Comparison of ENCODE assay signal across 8 cellular contexts in genomic region chr11:78414321-78415051, GRCh38. TPM values are rescaled to one million over a fixed set of nuclear protein-coding genes. Genes with fewer than 3 reads are reported as not detected.
A peak's percentile ranks its signal among the peaks of the same experiment; 100 is the strongest.
DNase-seq lines count a peak whose midpoint lies in the region; ATAC-seq and TF ChIP-seq lines count a peak whose summit lies in the region.

No MANE protein-coding gene starts in this region.

- no peaks in the 10 kb centered on the region for H3K27me3 ChIP-seq in BLaER1 treated with 17β-estradiol and CSF1 and Interleukin-3, amounts not matched to agents 10 nM and 100 nM
- no peaks in the 10 kb centered on the region for H3K27me3 ChIP-seq in ascending aorta

- H3K4me3 ChIP-seq in BLaER1 treated with 17β-estradiol and CSF1 and Interleukin-3, amounts not matched to agents 10 nM and 100 nM, result peak overlapping the region; percentile 71 to 89 (median 82); a peak in 15 of 20 replicates
- H3K4me3 ChIP-seq in HFF-Myc (replicated peaks; ENCODE audit: low read depth, low read length) (no peak overlapping the region), ascending aorta (no peak overlapping the region)

- peaks cover 38 to 56% of the 10 kb centered on the region in 2 donors for H3K4me1 Mint-ChIP-seq in stimulated activated naive B cell treated with anti-CD40 and anti-IgM and Interleukin-4, amounts not matched to agents 10 μg/mL and 1 μg/mL and 100 μg/mL, for 72 hours

- H4K20me1 ChIP-seq in BLaER1 treated with 17β-estradiol and CSF1 and Interleukin-3, amounts not matched to agents 10 nM and 100 nM, result peaks cover 0 to 55% (median 23%) of the 10 kb centered on the region in 11 experiments; a peak in 13 of 22 replicates

- no peaks in the 10 kb centered on the region for H3K27me3 Mint-ChIP-seq in stimulated activated naive B cell treated with anti-CD40 and anti-IgM and Interleukin-4, amounts not matched to agents 10 μg/mL and 1 μg/mL and 100 μg/mL, for 72 hours

- H3K36me3 ChIP-seq in BLaER1 treated with 17β-estradiol and CSF1 and Interleukin-3, amounts not matched to agents 10 nM and 100 nM, result peaks cover 14 to 45% (median 40%) of the 10 kb centered on the region in 11 experiments
- H3K36me3 ChIP-seq in ascending aorta, result peaks cover 4 to 11% of the 10 kb centered on the region in 2 donors

- H3K4me2 ChIP-seq in BLaER1 treated with 17β-estradiol and CSF1 and Interleukin-3, amounts not matched to agents 10 nM and 100 nM, result peak overlapping the region; percentile 77 to 99 (median 87)

- intact Hi-C loops in ascending aorta (cut with DNase I), result loop anchor here (5.0 kb wide), 3 partner anchors 148 to 422 kb away; partner anchors contain the start of genes ALG8 and INTS4

- no peak overlapping the region for H3K27ac Mint-ChIP-seq in stimulated activated naive B cell treated with anti-CD40 and anti-IgM and Interleukin-4, amounts not matched to agents 10 μg/mL and 1 μg/mL and 100 μg/mL, for 72 hours

- TF ChIP-seq CTCF in HFF-Myc (IDR thresholded peaks at IDR 0.05; ENCODE audit: low read depth, low read length, missing control alignments) (peak; percentile 54), ascending aorta (IDR thresholded peaks at IDR 0.05) (peak in 2 of 3 experiments; percentile 40 to 52)

- H3K9me3 Mint-ChIP-seq in stimulated activated naive B cell treated with anti-CD40 and anti-IgM and Interleukin-4, amounts not matched to agents 10 μg/mL and 1 μg/mL and 100 μg/mL, for 72 hours, result peaks cover 2 to 4% of the 10 kb centered on the region in 2 donors

- no peak for ATAC-seq in stimulated activated naive B cell treated with anti-CD40 and anti-IgM and Interleukin-4, amounts not matched to agents 10 μg/mL and 1 μg/mL and 100 μg/mL, for 72 hours (replicated peaks)
- ATAC-seq in HG02852 (IDR thresholded peaks at IDR 0.05; ENCODE audit: unreplicated experiment), result no peak
- no peak for ATAC-seq in HG03457 (IDR thresholded peaks at IDR 0.05; ENCODE audit: unreplicated experiment)

- no peak for DNase-seq in HFF-Myc (ENCODE audit: extremely low read depth, low read depth)
- no peak for DNase-seq in ascending aorta (ENCODE audit: low spot score in 2 of 2)
- DNase-seq in lung microvascular endothelial cell (ENCODE audit: low read depth in 2 of 2), result peak; percentile 46 to 52
- no peak for DNase-seq in foreskin melanocyte
- DNase-seq in stimulated activated naive B cell treated with anti-CD40 and anti-IgM and Interleukin-4, amounts not matched to agents 10 μg/mL and 1 μg/mL and 100 μg/mL, for 72 hours, result no peak

- H3K4me3 Mint-ChIP-seq in stimulated activated naive B cell treated with anti-CD40 and anti-IgM and Interleukin-4, amounts not matched to agents 10 μg/mL and 1 μg/mL and 100 μg/mL, for 72 hours, result no peak overlapping the region

- H3K9ac ChIP-seq in BLaER1 treated with 17β-estradiol and CSF1 and Interleukin-3, amounts not matched to agents 10 nM and 100 nM, result peak overlapping the region; percentile 95 to 99 (median 99)

- H3K27ac ChIP-seq in BLaER1 treated with 17β-estradiol and CSF1 and Interleukin-3, amounts not matched to agents 10 nM and 100 nM, result peak overlapping the region; percentile 97 to 99 (median 99); a peak in 21 of 22 replicates
- peak overlapping the region in 1 of 2 donors; percentile 100 for H3K27ac ChIP-seq in ascending aorta

- peaks cover 16 to 36% (median 29%) of the 10 kb centered on the region in 11 experiments for H3K9me3 ChIP-seq in BLaER1 treated with 17β-estradiol and CSF1 and Interleukin-3, amounts not matched to agents 10 nM and 100 nM (replicated peaks in 1 of 11)
- H3K9me3 ChIP-seq in ascending aorta, result peaks cover 9 to 11% of the 10 kb centered on the region in 2 donors

- peaks cover 39 to 56% (median 47%) of the 10 kb centered on the region in 10 experiments for H3K4me1 ChIP-seq in BLaER1 treated with 17β-estradiol and CSF1 and Interleukin-3, amounts not matched to agents 10 nM and 100 nM
- H3K4me1 ChIP-seq in ascending aorta, result peaks cover 0 to 5% of the 10 kb centered on the region in 2 donors

- peaks cover 4 to 7% of the 10 kb centered on the region in 2 donors for H3K36me3 Mint-ChIP-seq in stimulated activated naive B cell treated with anti-CD40 and anti-IgM and Interleukin-4, amounts not matched to agents 10 μg/mL and 1 μg/mL and 100 μg/mL, for 72 hours

RNA-seq across cellular contexts. Expression of gene GAB2, which starts 3.1 kb away (rescaled TPM):
- 21.6 TPM for total RNA-seq in ascending aorta
- total RNA-seq in lung microvascular endothelial cell, result 14.2 and 21.2 TPM in 2 replicates

Comparison
In these comparisons a context has a peak if more than half of its experiments do, and no peak if none do; other contexts are left out.
1. H3K4me3 ChIP-seq: peak in BLaER1 treated with 17β-estradiol and CSF1 and Interleukin-3, amounts not matched to agents 10 nM and 100 nM (10 of 10); none in HFF-Myc (single experiment) and ascending aorta (0 of 2).
2. DNase-seq: peak in lung microvascular endothelial cell (2 of 2); none in HFF-Myc (single experiment), ascending aorta (0 of 2), foreskin melanocyte (single experiment) and stimulated activated naive B cell treated with anti-CD40 and anti-IgM and Interleukin-4, amounts not matched to agents 10 μg/mL and 1 μg/mL and 100 μg/mL, for 72 hours (single experiment).